In the genomic region with DNA sequence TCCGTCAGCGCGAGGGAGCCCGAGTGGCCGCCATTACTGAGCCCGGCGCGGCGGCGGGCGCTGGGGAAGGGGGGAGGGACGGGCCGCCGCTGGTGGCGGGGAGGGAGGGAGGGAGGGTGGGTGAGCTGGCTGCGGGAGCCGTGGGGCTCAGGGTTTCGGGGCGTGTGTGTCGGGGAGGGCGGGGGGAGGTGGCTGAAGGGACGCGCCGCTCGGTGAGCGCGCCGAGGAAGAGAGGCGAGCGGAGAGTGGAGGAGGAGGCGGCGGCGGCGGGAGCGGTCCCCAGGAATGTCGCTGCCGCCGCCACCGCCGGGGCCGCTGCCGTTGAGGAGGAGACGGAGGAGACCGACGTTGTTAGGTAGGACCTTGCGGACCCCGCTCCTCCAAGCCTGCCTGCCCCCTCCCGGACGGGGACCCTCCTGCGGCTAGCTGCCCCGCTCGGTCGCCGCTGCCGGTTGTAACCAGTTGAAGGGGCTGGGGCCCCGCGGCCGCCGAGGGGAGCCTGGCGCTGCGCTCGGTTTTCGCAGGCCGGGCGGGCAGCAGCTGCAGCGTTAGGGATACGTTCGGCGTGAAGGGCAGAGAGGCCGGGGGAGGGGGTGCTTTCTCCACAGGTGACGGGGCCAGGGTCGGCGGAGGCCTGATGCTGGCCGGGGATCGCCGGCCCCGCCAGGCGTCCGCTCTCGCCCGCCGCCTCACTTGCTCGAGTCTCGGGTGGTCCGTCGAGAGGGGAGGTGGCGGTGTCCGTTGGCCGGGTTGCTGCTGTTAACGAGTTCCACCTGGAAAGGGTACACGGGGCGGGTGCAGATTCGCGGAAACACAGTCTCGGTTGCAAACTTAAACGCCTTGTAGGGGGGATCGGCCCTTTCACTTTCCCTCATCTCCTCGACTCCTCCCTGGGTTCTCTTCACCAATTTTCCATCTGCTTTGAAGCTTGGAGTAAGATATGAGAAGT, we compare ENCODE assay signal across 1 cellular context.
TF ChIP-seq lines count a peak whose summit lies in the region.

A gene with protein sequence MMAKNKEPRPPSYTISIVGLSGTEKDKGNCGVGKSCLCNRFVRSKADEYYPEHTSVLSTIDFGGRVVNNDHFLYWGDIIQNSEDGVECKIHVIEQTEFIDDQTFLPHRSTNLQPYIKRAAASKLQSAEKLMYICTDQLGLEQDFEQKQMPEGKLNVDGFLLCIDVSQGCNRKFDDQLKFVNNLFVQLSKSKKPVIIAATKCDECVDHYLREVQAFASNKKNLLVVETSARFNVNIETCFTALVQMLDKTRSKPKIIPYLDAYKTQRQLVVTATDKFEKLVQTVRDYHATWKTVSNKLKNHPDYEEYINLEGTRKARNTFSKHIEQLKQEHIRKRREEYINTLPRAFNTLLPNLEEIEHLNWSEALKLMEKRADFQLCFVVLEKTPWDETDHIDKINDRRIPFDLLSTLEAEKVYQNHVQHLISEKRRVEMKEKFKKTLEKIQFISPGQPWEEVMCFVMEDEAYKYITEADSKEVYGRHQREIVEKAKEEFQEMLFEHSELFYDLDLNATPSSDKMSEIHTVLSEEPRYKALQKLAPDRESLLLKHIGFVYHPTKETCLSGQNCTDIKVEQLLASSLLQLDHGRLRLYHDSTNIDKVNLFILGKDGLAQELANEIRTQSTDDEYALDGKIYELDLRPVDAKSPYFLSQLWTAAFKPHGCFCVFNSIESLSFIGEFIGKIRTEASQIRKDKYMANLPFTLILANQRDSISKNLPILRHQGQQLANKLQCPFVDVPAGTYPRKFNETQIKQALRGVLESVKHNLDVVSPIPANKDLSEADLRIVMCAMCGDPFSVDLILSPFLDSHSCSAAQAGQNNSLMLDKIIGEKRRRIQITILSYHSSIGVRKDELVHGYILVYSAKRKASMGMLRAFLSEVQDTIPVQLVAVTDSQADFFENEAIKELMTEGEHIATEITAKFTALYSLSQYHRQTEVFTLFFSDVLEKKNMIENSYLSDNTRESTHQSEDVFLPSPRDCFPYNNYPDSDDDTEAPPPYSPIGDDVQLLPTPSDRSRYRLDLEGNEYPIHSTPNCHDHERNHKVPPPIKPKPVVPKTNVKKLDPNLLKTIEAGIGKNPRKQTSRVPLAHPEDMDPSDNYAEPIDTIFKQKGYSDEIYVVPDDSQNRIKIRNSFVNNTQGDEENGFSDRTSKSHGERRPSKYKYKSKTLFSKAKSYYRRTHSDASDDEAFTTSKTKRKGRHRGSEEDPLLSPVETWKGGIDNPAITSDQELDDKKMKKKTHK (N-terminal part only) (plus strand): TSS at position 224 of the 949 bp plus-strand sequence. CDS start 13,366 bp downstream, outside the sequence.

TF ChIP-seq in HepG2, 621 proteins besides CTCF, POLR2A, EP300 and RAD21 (continued from another document and continues in another):
- TF ChIP-seq, protein P1, sequence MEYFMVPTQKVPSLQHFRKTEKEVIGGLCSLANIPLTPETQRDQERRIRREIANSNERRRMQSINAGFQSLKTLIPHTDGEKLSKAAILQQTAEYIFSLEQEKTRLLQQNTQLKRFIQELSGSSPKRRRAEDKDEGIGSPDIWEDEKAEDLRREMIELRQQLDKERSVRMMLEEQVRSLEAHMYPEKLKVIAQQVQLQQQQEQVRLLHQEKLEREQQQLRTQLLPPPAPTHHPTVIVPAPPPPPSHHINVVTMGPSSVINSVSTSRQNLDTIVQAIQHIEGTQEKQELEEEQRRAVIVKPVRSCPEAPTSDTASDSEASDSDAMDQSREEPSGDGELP (IDR thresholded peaks at IDR 0.05; ENCODE audit: borderline replicate concordance, low read depth): 0 out of 2 replicates have a peak, but pooled peaks have one; percentile 45
- TF ChIP-seq ZNF713 (CRISPR knock-in tag; IDR thresholded peaks at IDR 0.05) (no peak), SP140L (CRISPR knock-in tag; IDR thresholded peaks at IDR 0.05; ENCODE audit: borderline replicate concordance) (no peak), IRF1 (CRISPR knock-in tag; IDR thresholded peaks at IDR 0.05; ENCODE audit: low read depth) (0 out of 2 replicates have a peak, but pooled peaks have one; percentile 72), SOX5 (CRISPR knock-in tag; IDR thresholded peaks at IDR 0.05; ENCODE audit: borderline replicate concordance) (no peak; the same call in 1 of the 2 replicates), SAFB2 (CRISPR knock-in tag; IDR thresholded peaks at IDR 0.05; ENCODE audit: borderline replicate concordance, low read depth) (peak; percentile 76; the same call in 1 of the 2 replicates), ZNF841 (CRISPR knock-in tag; IDR thresholded peaks at IDR 0.05; ENCODE audit: borderline replicate concordance) (no peak; the same call in 1 of the 2 replicates), ZNF879 (CRISPR knock-in tag; IDR thresholded peaks at IDR 0.05) (peak; percentile 98), BCL6 (CRISPR knock-in tag; IDR thresholded peaks at IDR 0.05) (peak; percentile 51), NFIB (CRISPR knock-in tag; IDR thresholded peaks at IDR 0.05; ENCODE audit: borderline replicate concordance) (no peak), PHB2 (IDR thresholded peaks at IDR 0.05; ENCODE audit: partially characterized antibody) (no peak), ZBTB8A (CRISPR knock-in tag; IDR thresholded peaks at IDR 0.05; ENCODE audit: borderline replicate concordance, low read depth) (peak; percentile 87), HOXA3 (CRISPR knock-in tag; IDR thresholded peaks at IDR 0.05) (peak; percentile 88), SMARCC2 (IDR thresholded peaks at IDR 0.05) (no peak), ZFP90 (CRISPR knock-in tag; IDR thresholded peaks at IDR 0.05; ENCODE audit: borderline replicate concordance) (no peak), CEBPB (IDR thresholded peaks at IDR 0.05; ENCODE audit: borderline replicate concordance, low read depth, low read length) (no peak), TEAD2 (CRISPR knock-in tag; IDR thresholded peaks at IDR 0.05) (no peak), THRA (CRISPR knock-in tag; IDR thresholded peaks at IDR 0.05; ENCODE audit: borderline replicate concordance) (peak; percentile 47), ZFP36L2 (CRISPR knock-in tag; IDR thresholded peaks at IDR 0.05) (peak; percentile 46; the same call in 1 of the 2 replicates), ZMYM3 (CRISPR knock-in tag; IDR thresholded peaks at IDR 0.05) (peak; percentile 46; the same call in 1 of the 2 replicates), ZNF335 (CRISPR knock-in tag; IDR thresholded peaks at IDR 0.05) (no peak), NFATC3 (CRISPR knock-in tag; IDR thresholded peaks at IDR 0.05) (0 out of 2 replicates have a peak, but pooled peaks have one; percentile 59), ZNF510 (CRISPR knock-in tag; IDR thresholded peaks at IDR 0.05; ENCODE audit: low read depth) (peak; percentile 22; the same call in 1 of the 2 replicates), ZNF101 (CRISPR knock-in tag; IDR thresholded peaks at IDR 0.05; ENCODE audit: borderline replicate concordance, low read depth) (0 out of 2 replicates have a peak, but pooled peaks have one; percentile 35), ZBTB42 (CRISPR knock-in tag; IDR thresholded peaks at IDR 0.05) (peak; percentile 92), ZFAT (CRISPR knock-in tag; conservative IDR thresholded peaks at IDR 0.05) (peak; percentile 70), TRAFD1 (CRISPR knock-in tag; IDR thresholded peaks at IDR 0.05; ENCODE audit: borderline replicate concordance) (no peak), MTERF4 (CRISPR knock-in tag; IDR thresholded peaks at IDR 0.05) (peak; percentile 94), ZNF451 (CRISPR knock-in tag; IDR thresholded peaks at IDR 0.05) (peak; percentile 2; the same call in 1 of the 2 replicates), CREM (IDR thresholded peaks at IDR 0.05) (no peak), CREM (CRISPR knock-in tag; IDR thresholded peaks at IDR 0.05) (no peak), PAX8 (CRISPR knock-in tag; IDR thresholded peaks at IDR 0.05; ENCODE audit: borderline replicate concordance) (peak; percentile 76; the same call in 1 of the 2 replicates)
- TF ChIP-seq, protein P2, sequence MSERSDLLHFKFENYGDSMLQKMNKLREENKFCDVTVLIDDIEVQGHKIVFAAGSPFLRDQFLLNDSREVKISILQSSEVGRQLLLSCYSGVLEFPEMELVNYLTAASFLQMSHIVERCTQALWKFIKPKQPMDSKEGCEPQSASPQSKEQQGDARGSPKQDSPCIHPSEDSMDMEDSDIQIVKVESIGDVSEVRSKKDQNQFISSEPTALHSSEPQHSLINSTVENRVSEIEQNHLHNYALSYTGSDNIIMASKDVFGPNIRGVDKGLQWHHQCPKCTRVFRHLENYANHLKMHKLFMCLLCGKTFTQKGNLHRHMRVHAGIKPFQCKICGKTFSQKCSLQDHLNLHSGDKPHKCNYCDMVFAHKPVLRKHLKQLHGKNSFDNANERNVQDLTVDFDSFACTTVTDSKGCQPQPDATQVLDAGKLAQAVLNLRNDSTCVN (CRISPR knock-in tag; IDR thresholded peaks at IDR 0.05; ENCODE audit: borderline replicate concordance): peak; percentile 85
- TF ChIP-seq, protein P3, sequence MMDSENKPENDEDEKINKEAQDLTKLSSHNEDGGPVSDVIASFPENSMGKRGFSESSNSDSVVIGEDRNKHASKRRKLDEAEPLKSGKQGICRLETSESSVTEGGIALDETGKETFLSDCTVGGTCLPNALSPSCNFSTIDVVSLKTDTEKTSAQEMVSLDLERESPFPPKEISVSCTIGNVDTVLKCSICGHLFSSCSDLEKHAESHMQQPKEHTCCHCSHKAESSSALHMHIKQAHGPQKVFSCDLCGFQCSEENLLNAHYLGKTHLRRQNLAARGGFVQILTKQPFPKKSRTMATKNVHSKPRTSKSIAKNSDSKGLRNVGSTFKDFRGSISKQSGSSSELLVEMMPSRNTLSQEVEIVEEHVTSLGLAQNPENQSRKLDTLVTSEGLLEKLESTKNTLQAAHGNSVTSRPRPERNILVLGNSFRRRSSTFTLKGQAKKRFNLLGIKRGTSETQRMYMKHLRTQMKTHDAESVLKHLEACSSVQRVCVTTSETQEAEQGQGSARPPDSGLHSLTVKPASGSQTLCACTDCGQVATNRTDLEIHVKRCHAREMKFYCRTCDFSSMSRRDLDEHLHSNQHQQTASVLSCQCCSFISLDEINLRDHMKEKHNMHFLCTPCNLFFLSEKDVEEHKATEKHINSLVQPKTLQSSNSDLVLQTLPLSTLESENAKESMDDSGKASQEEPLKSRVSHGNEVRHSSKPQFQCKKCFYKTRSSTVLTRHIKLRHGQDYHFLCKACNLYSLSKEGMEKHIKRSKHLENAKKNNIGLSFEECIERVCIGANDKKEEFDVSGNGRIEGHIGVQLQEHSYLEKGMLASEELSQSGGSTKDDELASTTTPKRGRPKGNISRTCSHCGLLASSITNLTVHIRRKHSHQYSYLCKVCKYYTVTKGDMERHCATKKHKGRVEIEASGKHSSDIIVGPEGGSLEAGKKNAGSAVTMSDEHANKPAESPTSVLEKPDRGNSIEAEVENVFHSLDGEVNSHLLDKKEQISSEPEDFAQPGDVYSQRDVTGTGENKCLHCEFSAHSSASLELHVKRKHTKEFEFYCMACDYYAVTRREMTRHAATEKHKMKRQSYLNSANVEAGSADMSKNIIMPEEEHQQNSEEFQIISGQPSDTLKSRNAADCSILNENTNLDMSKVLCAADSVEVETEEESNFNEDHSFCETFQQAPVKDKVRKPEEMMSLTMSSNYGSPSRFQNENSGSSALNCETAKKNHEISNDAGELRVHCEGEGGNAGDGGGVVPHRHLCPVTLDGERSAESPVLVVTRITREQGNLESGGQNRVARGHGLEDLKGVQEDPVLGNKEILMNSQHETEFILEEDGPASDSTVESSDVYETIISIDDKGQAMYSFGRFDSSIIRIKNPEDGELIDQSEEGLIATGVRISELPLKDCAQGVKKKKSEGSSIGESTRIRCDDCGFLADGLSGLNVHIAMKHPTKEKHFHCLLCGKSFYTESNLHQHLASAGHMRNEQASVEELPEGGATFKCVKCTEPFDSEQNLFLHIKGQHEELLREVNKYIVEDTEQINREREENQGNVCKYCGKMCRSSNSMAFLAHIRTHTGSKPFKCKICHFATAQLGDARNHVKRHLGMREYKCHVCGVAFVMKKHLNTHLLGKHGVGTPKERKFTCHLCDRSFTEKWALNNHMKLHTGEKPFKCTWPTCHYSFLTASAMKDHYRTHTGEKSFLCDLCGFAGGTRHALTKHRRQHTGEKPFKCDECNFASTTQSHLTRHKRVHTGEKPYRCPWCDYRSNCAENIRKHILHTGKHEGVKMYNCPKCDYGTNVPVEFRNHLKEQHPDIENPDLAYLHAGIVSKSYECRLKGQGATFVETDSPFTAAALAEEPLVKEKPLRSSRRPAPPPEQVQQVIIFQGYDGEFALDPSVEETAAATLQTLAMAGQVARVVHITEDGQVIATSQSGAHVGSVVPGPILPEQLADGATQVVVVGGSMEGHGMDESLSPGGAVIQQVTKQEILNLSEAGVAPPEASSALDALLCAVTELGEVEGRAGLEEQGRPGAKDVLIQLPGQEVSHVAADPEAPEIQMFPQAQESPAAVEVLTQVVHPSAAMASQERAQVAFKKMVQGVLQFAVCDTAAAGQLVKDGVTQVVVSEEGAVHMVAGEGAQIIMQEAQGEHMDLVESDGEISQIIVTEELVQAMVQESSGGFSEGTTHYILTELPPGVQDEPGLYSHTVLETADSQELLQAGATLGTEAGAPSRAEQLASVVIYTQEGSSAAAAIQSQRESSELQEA (CRISPR knock-in tag; IDR thresholded peaks at IDR 0.05; ENCODE audit: not compliant biosample characterization): peak; percentile 99
